In genomic region chr6:111427341-111428116, GRCh38 we compare ENCODE assay signal across 8 cellular contexts. TPM values are rescaled to one million over a fixed set of nuclear protein-coding genes. Genes with fewer than 3 reads are reported as not detected.
DNase-seq lines count a peak whose midpoint lies in the region; ATAC-seq and TF ChIP-seq lines count a peak whose summit lies in the region.

No MANE protein-coding gene starts in this region.

- no peaks in the 10 kb centered on the region; the same call in 1 of the 2 replicates for H3K36me3 ChIP-seq in MG63

- H3K9me3 ChIP-seq in MG63: peaks cover 14% of the 10 kb centered on the region

- peak; percentile 75 for ATAC-seq in GM21717 (IDR thresholded peaks at IDR 0.05; ENCODE audit: unreplicated experiment)
- peak; percentile 86 for ATAC-seq in activated naive CD8-positive, alpha-beta T cell treated with anti-CD3 and anti-CD28 coated beads, Interleukin-2, amount 10 ng/mL, durations not matched to agents 7 days and 5 days (ENCODE audit: low read depth)

- H3K9me3 Mint-ChIP-seq in activated naive CD8-positive, alpha-beta T cell treated with anti-CD3 and anti-CD28 coated beads, Interleukin-2, amount 10 ng/mL, durations not matched to agents 7 days and 5 days: peaks cover 6% of the 10 kb centered on the region
- H3K9me3 Mint-ChIP-seq in osteocyte (ENCODE audit: unreplicated experiment): peaks cover 30% of the 10 kb centered on the region

- H3K27ac Mint-ChIP-seq in activated naive CD8-positive, alpha-beta T cell treated with anti-CD3 and anti-CD28 coated beads, Interleukin-2, amount 10 ng/mL, durations not matched to agents 7 days and 5 days: peak overlapping the region; percentile 13
- peak overlapping the region; percentile 69 for H3K27ac Mint-ChIP-seq in osteocyte (ENCODE audit: unreplicated experiment)

- no peak for TF ChIP-seq CTCF in osteocyte (IDR thresholded peaks at IDR 0.05)

- peaks cover 33% of the 10 kb centered on the region for H3K36me3 Mint-ChIP-seq in activated naive CD8-positive, alpha-beta T cell treated with anti-CD3 and anti-CD28 coated beads, Interleukin-2, amount 10 ng/mL, durations not matched to agents 7 days and 5 days
- H3K36me3 Mint-ChIP-seq in osteocyte (ENCODE audit: unreplicated experiment): peaks cover 36% of the 10 kb centered on the region

- peak overlapping the region; percentile 58 for H3K4me3 Mint-ChIP-seq in activated naive CD8-positive, alpha-beta T cell treated with anti-CD3 and anti-CD28 coated beads, Interleukin-2, amount 10 ng/mL, durations not matched to agents 7 days and 5 days
- peak overlapping the region; percentile 30 for H3K4me3 Mint-ChIP-seq in osteocyte (ENCODE audit: unreplicated experiment)

- peaks cover 17% of the 10 kb centered on the region for H3K4me1 Mint-ChIP-seq in activated naive CD8-positive, alpha-beta T cell treated with anti-CD3 and anti-CD28 coated beads, Interleukin-2, amount 10 ng/mL, durations not matched to agents 7 days and 5 days
- H3K4me1 Mint-ChIP-seq in osteocyte (ENCODE audit: unreplicated experiment): peaks cover 42% of the 10 kb centered on the region

- H3K27me3 Mint-ChIP-seq in activated naive CD8-positive, alpha-beta T cell treated with anti-CD3 and anti-CD28 coated beads, Interleukin-2, amount 10 ng/mL, durations not matched to agents 7 days and 5 days: no peaks in the 10 kb centered on the region
- no peaks in the 10 kb centered on the region for H3K27me3 Mint-ChIP-seq in osteocyte (ENCODE audit: unreplicated experiment)

- H3K4me3 ChIP-seq in MG63: peak overlapping the region; percentile 2; the same call in 1 of the 2 replicates

- DNase-seq in GF-D8 (lab: John Stamatoyannopoulos, UW): peak; percentile 73
- DNase-seq in MG63: peak; percentile 51
- DNase-seq in activated naive CD8-positive, alpha-beta T cell treated with anti-CD3 and anti-CD28 coated beads, Interleukin-2, amount 10 ng/mL, durations not matched to agents 7 days and 5 days: no peak
- no peak for DNase-seq in osteocyte (ENCODE audit: extremely low spot score, unreplicated experiment)
- DNase-seq in activated effector memory CD4-positive, alpha-beta T cell treated with Interleukin-2 at 50 U/mL for 16 hours: no peak
- no peak for DNase-seq in G401 (ENCODE audit: low spot score)
- no peak for DNase-seq in GOT3 (lab: John Stamatoyannopoulos, UW)

- in situ Hi-C loops in G401 (cut with HindIII; ENCODE audit: low sequenced_read_pairs): no loop called here

- POLR2A ChIA-PET in activated naive CD8-positive, alpha-beta T cell treated with anti-CD3 and anti-CD28 coated beads, Interleukin-2, amount 10 ng/mL, durations not matched to agents 7 days and 5 days (lab: Charles Lee): no interaction called here

- H3K27me3 ChIP-seq in MG63: no peaks in the 10 kb centered on the region

RNA-seq across cellular contexts. Expression of gene REV3L, which starts 55.5 kb away (rescaled TPM):
- 6.6 and 7.5 TPM in 2 replicates for total RNA-seq in MG63 (2014; rRNA removed; shearing (Covaris generic); ENCODE audit: low replicate concordance)
- 10 to 100 TPM; 20.1 to 23.0 TPM for total RNA-seq in activated naive CD8-positive, alpha-beta T cell treated with anti-CD3 and anti-CD28 coated beads, Interleukin-2, amount 10 ng/mL, durations not matched to agents 7 days and 5 days
- total RNA-seq in osteocyte: 26.4 and 29.4 TPM in 2 replicates
- total RNA-seq in G401 (2014; rRNA removed; shearing (Covaris generic)): 13.7 and 26.2 TPM in 2 replicates

Comparison
In these comparisons a context has a peak if more than half of its experiments do, and no peak if none do; other contexts are left out.
1. DNase-seq: peak in GF-D8 (single experiment) and MG63 (single experiment); none in activated naive CD8-positive, alpha-beta T cell treated with anti-CD3 and anti-CD28 coated beads, Interleukin-2, amount 10 ng/mL, durations not matched to agents 7 days and 5 days (single experiment), osteocyte (single experiment), activated effector memory CD4-positive, alpha-beta T cell treated with Interleukin-2 at 50 U/mL for 16 hours (single experiment), G401 (single experiment) and GOT3 (single experiment).